In the genomic region with DNA sequence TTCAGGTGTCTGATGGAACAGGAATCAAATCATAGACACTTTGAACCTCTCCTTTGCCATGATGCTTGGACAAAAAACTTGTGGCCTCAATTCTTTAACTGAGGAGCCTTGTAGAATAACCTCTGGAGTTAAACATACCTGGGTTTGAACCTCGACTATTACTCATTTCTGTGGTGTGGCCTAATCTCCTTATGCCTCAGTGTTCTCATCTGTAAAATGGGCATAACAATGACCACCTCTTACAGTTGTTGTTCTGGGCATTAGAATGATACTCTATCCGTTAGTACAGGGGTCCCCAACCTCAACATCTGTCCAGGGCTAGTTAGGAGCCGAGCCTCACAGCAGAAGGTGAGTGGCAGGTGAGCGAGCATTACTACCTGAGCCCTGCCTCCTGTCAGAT, we compare ENCODE assay signal across 34 cellular contexts.
"Had no signal": no experiment of that assay in that cellular context is flagged by ENCODE, and none has a peak within 500 bp of the region (broad histone marks: within the 10 kb centered on the region; RNA-seq: fewer than 3 reads in every experiment).

No MANE protein-coding gene starts in this region.

- H3K9me3 ChIP-seq: adrenal gland, body of pancreas, breast epithelium had no signal

- FAIRE-seq: astrocyte, TTC549 had no signal

- H3K27me3 ChIP-seq: adrenal gland, body of pancreas, brain microvascular endothelial cell, breast epithelium had no signal

- ATAC-seq: activated CD8-positive, alpha-beta T cell treated with anti-CD3 and anti-CD28 coated beads for 36 hours; activated naive CD4-positive, alpha-beta T cell treated with anti-CD3 and anti-CD28 coated beads, Interleukin-2, amount 50 U/mL, for 72 hours; activated T-cell treated with anti-CD3 and anti-CD28 coated beads, Interleukin-2, amount 50 U/mL, for 4 hours; activated T-cell treated with anti-CD3 and anti-CD28 coated beads, Interleukin-2, amount 50 U/mL, for 72 hours; activated T-helper 17 cell treated with anti-CD3 and anti-CD28 coated beads, Interleukin-2, amount 50 U/mL, for 72 hours; body of pancreas had no signal

- H3K4me1 ChIP-seq: adrenal gland, breast epithelium had no signal

- H3K4me3 ChIP-seq: adrenal gland, body of pancreas, breast epithelium had no signal

- DNase-seq: activated B cell treated with CpG ODN at 0.5 μM for 24 hours; activated CD4-positive, alpha-beta memory T cell treated with anti-CD3 and anti-CD28 coated beads for 36 hours; activated CD4-positive, alpha-beta T cell treated with anti-CD3 and anti-CD28 coated beads for 4 hours; activated CD4-positive, alpha-beta T cell treated with anti-CD3 and anti-CD28 coated beads, Interleukin-2, amount 10 ng/mL, durations not matched to agents 24 days and 14 days; activated CD4-positive, alpha-beta T cell treated with anti-CD3 and anti-CD28 coated beads, Interleukin-2, amount 50 U/mL, for 1 hour; activated CD4-positive, alpha-beta T cell treated with anti-CD3 and anti-CD28 coated beads, Interleukin-2, amount 50 U/mL, for 4 hours; activated CD4-positive, CD25-positive, alpha-beta regulatory T cell treated with anti-CD3 and anti-CD28 coated beads, Interleukin-2, amount 50 U/mL, for 72 hours; activated CD8-positive, alpha-beta memory T cell treated with anti-CD3 and anti-CD28 coated beads, Interleukin-2, amount 50 U/mL, for 4 hours; activated CD8-positive, alpha-beta T cell treated with anti-CD3 and anti-CD28 coated beads for 36 hours; activated effector memory CD4-positive, alpha-beta T cell treated with anti-CD3 and anti-CD28 coated beads, Interleukin-2, amount 50 U/mL, for 16 hours; activated gamma-delta T cell treated with Interleukin-2 at 50 U/mL for 16 hours; activated naive CD4-positive, alpha-beta T cell; activated naive CD4-positive, alpha-beta T cell treated with anti-CD3 and anti-CD28 coated beads for 36 hours; activated naive CD4-positive, alpha-beta T cell treated with anti-CD3 and anti-CD28 coated beads, Interleukin-2, amount 50 U/mL, for 16 hours; activated naive CD8-positive, alpha-beta T cell treated with anti-CD3 and anti-CD28 coated beads for 36 hours; activated T-cell treated with anti-CD3 and anti-CD28 coated beads for 4 hours; activated T-cell treated with anti-CD3 and anti-CD28 coated beads, Interleukin-2, amount 50 U/mL, for 1 hour; activated T-cell treated with anti-CD3 and anti-CD28 coated beads, Interleukin-2, amount 50 U/mL, for 4 hours; activated T-cell treated with anti-CD3 and anti-CD28 coated beads, Interleukin-2, amount 50 U/mL, for 72 hours; adrenal gland; amniotic stem cell; aorta; body of pancreas; brain microvascular endothelial cell; central memory CD4-positive, alpha-beta T cell; T-helper 1 cell; T-helper 2 cell; T-helper 9 cell had no signal

- H3K36me3 ChIP-seq: adrenal gland, brain microvascular endothelial cell, breast epithelium had no signal

- H3K27ac ChIP-seq: adrenal gland, body of pancreas, brain microvascular endothelial cell, breast epithelium, VCaP had no signal
